ENCODE assay signal across 12 cellular contexts in the genomic region with DNA sequence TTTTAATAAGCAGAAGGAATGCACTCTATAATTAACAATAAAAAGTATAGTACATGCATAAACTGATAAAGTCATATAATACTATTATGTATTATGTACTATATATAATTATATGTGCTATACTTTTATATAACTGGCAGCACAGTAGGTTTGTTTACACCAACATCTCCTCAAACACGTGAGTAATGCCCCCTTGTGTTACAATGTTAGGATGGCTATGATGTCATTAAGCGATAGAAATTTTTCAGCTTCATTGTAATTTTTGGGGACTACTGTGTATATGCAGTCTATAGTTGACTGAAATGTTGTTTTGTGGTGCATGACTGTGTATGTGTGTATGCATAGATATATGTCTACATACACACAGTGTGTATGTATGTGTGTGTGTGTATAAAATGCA.
DNase-seq lines count a peak whose midpoint lies in the region; ATAC-seq lines count a peak whose summit lies in the region.
"Had no signal": no experiment of that assay in that cellular context is flagged by ENCODE, and none has a peak within 500 bp of the region (broad histone marks: within the 10 kb centered on the region; RNA-seq: fewer than 3 reads in every experiment).

No MANE protein-coding gene starts in this region.

- no peak overlapping the region for H3K4ac ChIP-seq in mesendoderm (ENCODE audit: low read depth, low read length)
- no peak overlapping the region for H3K4ac ChIP-seq in trophoblast cell (ENCODE audit: low read depth, low read length)

- H3K79me2 ChIP-seq in mesendoderm (ENCODE audit: control insufficient read depth, insufficient read depth, low read length) = no peaks in the 10 kb centered on the region
- H3K79me2 ChIP-seq in trophoblast cell (ENCODE audit: control insufficient read depth, insufficient read depth, low read length, poor library complexity) = no peaks in the 10 kb centered on the region

- no peak overlapping the region for H2BK5ac ChIP-seq in mesendoderm (ENCODE audit: low read length)
- H2BK5ac ChIP-seq in trophoblast cell (ENCODE audit: low read depth, low read length, poor library complexity) = no peak overlapping the region

- no peak overlapping the region for H3K56ac ChIP-seq in mesendoderm (ENCODE audit: low read length)

- H3K27me3 ChIP-seq in mesendoderm (ENCODE audit: insufficient read depth, low read length, poor library complexity) (no peaks in the 10 kb centered on the region), trophoblast cell (ENCODE audit: insufficient read depth, low read length) (no peaks in the 10 kb centered on the region)
- H3K27me3 ChIP-seq: body of pancreas, left lung, pancreas had no signal

- DNase-seq in EH (ENCODE audit: low read depth) = peak; percentile 16
- DNase-seq in Jurkat, Clone E6-1 (ENCODE audit: low read depth, low spot score) = peak; percentile 12
- peak; percentile 4 for DNase-seq in astrocyte of the hippocampus (ENCODE audit: low read depth, low spot score)
- DNase-seq in mesendoderm = peak; percentile 39
- no peak for DNase-seq in LoVo (ENCODE audit: low spot score)
- no peak for DNase-seq in activated CD4-positive, alpha-beta T cell treated with anti-CD3 and anti-CD28 coated beads for 36 hours
- no peak for DNase-seq in trophoblast cell
- DNase-seq: activated T-cell treated with anti-CD3 and anti-CD28 coated beads for 4 hours, body of pancreas, left lung, MV-4-11, pancreas had no signal

- H2BK120ac ChIP-seq in mesendoderm (ENCODE audit: low read depth, low read length) (no peak overlapping the region), trophoblast cell (ENCODE audit: insufficient read depth, low read length, poor library complexity) (no peak overlapping the region)

- H3K27me3 Mint-ChIP-seq in activated CD4-positive, alpha-beta T cell treated with anti-CD3 and anti-CD28 coated beads for 36 hours = no peaks in the 10 kb centered on the region

- H3K4me1 ChIP-seq in mesendoderm (ENCODE audit: control insufficient read depth, low read depth, low read length) (no peaks in the 10 kb centered on the region), trophoblast cell (ENCODE audit: control insufficient read depth in 1 of 2, insufficient read depth in 2 of 2, low read length in 2 of 2) (no peaks in the 10 kb centered on the region)
- H3K4me1 ChIP-seq: body of pancreas, left lung, pancreas had no signal

- no peaks in the 10 kb centered on the region for H3K79me1 ChIP-seq in mesendoderm (ENCODE audit: low read length)
- H3K79me1 ChIP-seq in trophoblast cell (ENCODE audit: low read length) = no peaks in the 10 kb centered on the region

- H4K5ac ChIP-seq in mesendoderm (ENCODE audit: low read length) = no peak overlapping the region

- intact Hi-C loops in activated CD4-positive, alpha-beta T cell treated with anti-CD3 and anti-CD28 coated beads for 36 hours (cut with DNase I, micrococcal nuclease) = loop anchor here (10.0 kb wide), 2 partner anchors 462 to 682 kb away; no protein-coding TSS in a partner anchor

- no peak overlapping the region for H2BK12ac ChIP-seq in trophoblast cell (ENCODE audit: low read length)

- H3K36me3 Mint-ChIP-seq in activated CD4-positive, alpha-beta T cell treated with anti-CD3 and anti-CD28 coated beads for 36 hours (ENCODE audit: low read depth) = peaks cover 12% of the 10 kb centered on the region

- H3K9me3 Mint-ChIP-seq in activated CD4-positive, alpha-beta T cell treated with anti-CD3 and anti-CD28 coated beads for 36 hours (ENCODE audit: low read depth) = no peaks in the 10 kb centered on the region

- H3K27ac ChIP-seq in mesendoderm (ENCODE audit: low read depth, low read length) = no peak overlapping the region
- no peak overlapping the region for H3K27ac ChIP-seq in trophoblast cell (ENCODE audit: low read depth, low read length)
- H3K27ac ChIP-seq: body of pancreas, left lung, pancreas had no signal

- ATAC-seq in activated CD4-positive, alpha-beta T cell treated with anti-CD3 and anti-CD28 coated beads for 36 hours = no peak
- ATAC-seq: body of pancreas, left lung, pancreas had no signal

- no peak overlapping the region for H3K18ac ChIP-seq in mesendoderm (ENCODE audit: low read length)
- H3K18ac ChIP-seq in trophoblast cell (ENCODE audit: low read length) = no peak overlapping the region

- no peak overlapping the region for H3K4me3 Mint-ChIP-seq in activated CD4-positive, alpha-beta T cell treated with anti-CD3 and anti-CD28 coated beads for 36 hours

- no peak overlapping the region for H4K12ac ChIP-seq in trophoblast cell (ENCODE audit: low read depth, low read length)

- H4K8ac ChIP-seq in mesendoderm (ENCODE audit: low read depth, low read length) = no peak overlapping the region
- H4K8ac ChIP-seq in trophoblast cell (ENCODE audit: low read depth, low read length) = no peak overlapping the region

- no CpG with 5 or more reads among the region's 2 CpGs for WGBS in mesendoderm (ENCODE audit: extremely low coverage, insufficient coverage, low lambda C conversion rate)
- no CpG with 5 or more reads among the region's 2 CpGs for WGBS in trophoblast cell (ENCODE audit: extremely low coverage, insufficient coverage, insufficient read length)

- POLR2A ChIA-PET in activated CD4-positive, alpha-beta T cell treated with anti-CD3 and anti-CD28 coated beads for 36 hours (lab: Charles Lee) = no interaction called here

- no peak overlapping the region for H2AFZ ChIP-seq in trophoblast cell (ENCODE audit: insufficient read depth, low read length, poor library complexity)

- H3K27ac Mint-ChIP-seq in activated CD4-positive, alpha-beta T cell treated with anti-CD3 and anti-CD28 coated beads for 36 hours = no peak overlapping the region

- no peaks in the 10 kb centered on the region for H3K36me3 ChIP-seq in mesendoderm (ENCODE audit: control insufficient read depth, insufficient read depth, low read length)
- peaks cover 3 to 5% of the 10 kb centered on the region in 2 experiments for H3K36me3 ChIP-seq in trophoblast cell (ENCODE audit: control insufficient read depth in 1 of 2, insufficient read depth in 2 of 2, low read length in 2 of 2)
- H3K36me3 ChIP-seq: pancreas had no signal

- H3K9ac ChIP-seq in mesendoderm (ENCODE audit: low read length) (no peak overlapping the region), trophoblast cell (ENCODE audit: low read length) (no peak overlapping the region)

- H2BK15ac ChIP-seq in mesendoderm (replicated peaks; ENCODE audit: low read depth) = no peak overlapping the region

- H3K4me1 Mint-ChIP-seq in activated CD4-positive, alpha-beta T cell treated with anti-CD3 and anti-CD28 coated beads for 36 hours = no peaks in the 10 kb centered on the region

- H4K91ac ChIP-seq in trophoblast cell (ENCODE audit: low read depth, low read length) = no peak overlapping the region

- no peaks in the 10 kb centered on the region for H3K9me3 ChIP-seq in trophoblast cell (ENCODE audit: insufficient read depth, low read depth, low read length)
- H3K9me3 ChIP-seq: body of pancreas, left lung, pancreas had no signal

- H2AK5ac ChIP-seq in mesendoderm (ENCODE audit: low read length) = no peak overlapping the region
- no peak overlapping the region for H2AK5ac ChIP-seq in trophoblast cell (ENCODE audit: low read length)

- H3K23ac ChIP-seq in mesendoderm (ENCODE audit: low read length) (no peak overlapping the region), trophoblast cell (ENCODE audit: low read length) (no peak overlapping the region)

- no peak overlapping the region for H3K14ac ChIP-seq in trophoblast cell (ENCODE audit: low read length)

- H3K4me2 ChIP-seq in mesendoderm (ENCODE audit: low read length) (no peak overlapping the region), trophoblast cell (ENCODE audit: low read length) (no peak overlapping the region)

- no peak overlapping the region for H3K4me3 ChIP-seq in Jurkat, Clone E6-1 (ENCODE audit: low read length)
- H3K4me3 ChIP-seq in mesendoderm (ENCODE audit: low read length) = no peak overlapping the region
- no peak overlapping the region for H3K4me3 ChIP-seq in trophoblast cell (ENCODE audit: low read depth, low read length)
- H3K4me3 ChIP-seq: body of pancreas, left lung, pancreas had no signal

- CTCF ChIA-PET in activated CD4-positive, alpha-beta T cell treated with anti-CD3 and anti-CD28 coated beads for 36 hours (lab: Charles Lee) = interaction anchor here (1.3 to 1.5 kb wide), 4 partner anchors 10 to 14 kb away, joined by 3 read pairs; no protein-coding TSS in a partner anchor

Comparison
In these comparisons a context has a peak if more than half of its experiments do, and no peak if none do; other contexts are left out.
1. DNase-seq: peak in EH (single experiment), Jurkat, Clone E6-1 (single experiment), astrocyte of the hippocampus (single experiment) and mesendoderm (single experiment); none in LoVo (single experiment), activated CD4-positive, alpha-beta T cell treated with anti-CD3 and anti-CD28 coated beads for 36 hours (single experiment) and trophoblast cell (0 of 2).